25 cellular contexts compared by ENCODE assay signal in genomic region chr15:73482184-73482583, GRCh38. TPM values are rescaled to one million over a fixed set of nuclear protein-coding genes. Genes with fewer than 3 reads are reported as not detected.
"Had no signal": no experiment of that assay in that cellular context is flagged by ENCODE, and none has a peak within 500 bp of the region (broad histone marks: within the 10 kb centered on the region; RNA-seq: fewer than 3 reads in every experiment).

No MANE protein-coding gene starts in this region.

- H3K4me1 Mint-ChIP-seq: activated CD4-positive, alpha-beta T cell treated with anti-CD3 and anti-CD28 coated beads, Interleukin-2, amount 10 ng/mL, durations not matched to agents 24 days and 14 days; brain; central memory CD8-positive, alpha-beta T cell had no signal

- H3K27ac Mint-ChIP-seq: activated CD4-positive, alpha-beta T cell treated with anti-CD3 and anti-CD28 coated beads, Interleukin-2, amount 10 ng/mL, durations not matched to agents 24 days and 14 days; activated CD8-positive, alpha-beta T cell treated with anti-CD3 and anti-CD28 coated beads, Interleukin-2, amount 10 ng/mL, durations not matched to agents 7 days and 5 days; activated naive CD8-positive, alpha-beta T cell; brain; natural killer cell treated with Interleukin-12 subunit alpha and Interleukin-12 subunit beta and Interleukin-15 and Interleukin-18, amount 100 ng/mL, for 72 hours; progenitor cell of endocrine pancreas; stimulated activated memory B cell treated with anti-CD40 and anti-IgM and Interleukin-4, amounts not matched to agents 10 μg/mL and 1 μg/mL and 100 μg/mL, for 72 hours had no signal

- DNase-seq: activated CD4-positive, alpha-beta T cell treated with anti-CD3 and anti-CD28 coated beads, Interleukin-2, amount 10 ng/mL, durations not matched to agents 24 days and 14 days; activated CD4-positive, CD25-positive, alpha-beta regulatory T cell; activated CD8-positive, alpha-beta memory T cell treated with anti-CD3 and anti-CD28 coated beads, Interleukin-2, amount 50 U/mL, for 4 hours; activated CD8-positive, alpha-beta T cell treated with anti-CD3 and anti-CD28 coated beads, Interleukin-2, amount 10 ng/mL, durations not matched to agents 7 days and 5 days; activated effector memory CD4-positive, alpha-beta T cell treated with anti-CD3 and anti-CD28 coated beads, Interleukin-2, amount 50 U/mL, for 16 hours; activated T-cell treated with anti-CD3 and anti-CD28 coated beads, Interleukin-2, amount 50 U/mL, for 48 hours; amniotic stem cell; effector CD4-positive, alpha-beta T cell; esophagus squamous epithelium; hippocampal formation; kidney glomerular epithelial cell; mesendoderm; stimulated activated CD4-positive, alpha-beta T cell treated with anti-CD3 and anti-CD28 coated beads, Interleukin-2, amount 100 ng/mL, for 48 hours had no signal

- H3K4me1 ChIP-seq: esophagus squamous epithelium had no signal

- H3K27me3 ChIP-seq: right atrium auricular region had no signal

- H3K4me3 ChIP-seq: coronary artery, esophagus squamous epithelium, right atrium auricular region had no signal

- H3K36me3 Mint-ChIP-seq: activated naive CD8-positive, alpha-beta T cell; brain; natural killer cell treated with Interleukin-12 subunit alpha and Interleukin-12 subunit beta and Interleukin-15 and Interleukin-18, amount 100 ng/mL, for 72 hours; stimulated activated memory B cell treated with anti-CD40 and anti-IgM and Interleukin-4, amounts not matched to agents 10 μg/mL and 1 μg/mL and 100 μg/mL, for 72 hours had no signal

- H3K9me3 Mint-ChIP-seq: activated CD4-positive, alpha-beta T cell treated with anti-CD3 and anti-CD28 coated beads, Interleukin-2, amount 10 ng/mL, durations not matched to agents 24 days and 14 days; central memory CD8-positive, alpha-beta T cell; natural killer cell treated with Interleukin-12 subunit alpha and Interleukin-12 subunit beta and Interleukin-15 and Interleukin-18, amount 100 ng/mL, for 72 hours had no signal

- H3K9me3 ChIP-seq: esophagus squamous epithelium, right atrium auricular region had no signal

- H3K4me3 Mint-ChIP-seq: activated CD4-positive, alpha-beta T cell treated with anti-CD3 and anti-CD28 coated beads, Interleukin-2, amount 10 ng/mL, durations not matched to agents 24 days and 14 days; activated CD8-positive, alpha-beta T cell treated with anti-CD3 and anti-CD28 coated beads, Interleukin-2, amount 10 ng/mL, durations not matched to agents 7 days and 5 days; activated naive CD8-positive, alpha-beta T cell; brain; central memory CD8-positive, alpha-beta T cell; natural killer cell treated with Interleukin-12 subunit alpha and Interleukin-12 subunit beta and Interleukin-15 and Interleukin-18, amount 100 ng/mL, for 72 hours; stimulated activated memory B cell treated with anti-CD40 and anti-IgM and Interleukin-4, amounts not matched to agents 10 μg/mL and 1 μg/mL and 100 μg/mL, for 72 hours had no signal

- H3K36me3 ChIP-seq: esophagus squamous epithelium, right atrium auricular region had no signal

- H3K27ac ChIP-seq: coronary artery, esophagus squamous epithelium, right atrium auricular region had no signal

- ATAC-seq: activated CD8-positive, alpha-beta T cell treated with anti-CD3 and anti-CD28 coated beads, Interleukin-2, amount 10 ng/mL, durations not matched to agents 7 days and 5 days; natural killer cell treated with Interleukin-12 subunit alpha and Interleukin-12 subunit beta and Interleukin-15 and Interleukin-18, amount 100 ng/mL, for 72 hours; stimulated activated memory B cell treated with anti-CD40 and anti-IgM and Interleukin-4, amounts not matched to agents 10 μg/mL and 1 μg/mL and 100 μg/mL, for 72 hours had no signal

- H3K27me3 Mint-ChIP-seq: stimulated activated memory B cell treated with anti-CD40 and anti-IgM and Interleukin-4, amounts not matched to agents 10 μg/mL and 1 μg/mL and 100 μg/mL, for 72 hours had no signal

RNA-seq across cellular contexts. Expression of gene REC114, which starts 39.2 kb away (rescaled TPM):
- total RNA-seq: activated CD4-positive, alpha-beta T cell treated with anti-CD3 and anti-CD28 coated beads, Interleukin-2, amount 10 ng/mL, durations not matched to agents 24 days and 14 days; activated CD8-positive, alpha-beta T cell treated with anti-CD3 and anti-CD28 coated beads, Interleukin-2, amount 10 ng/mL, durations not matched to agents 7 days and 5 days; esophagus squamous epithelium; fibroblast of villous mesenchyme; liver; natural killer cell treated with Interleukin-12 subunit alpha and Interleukin-12 subunit beta and Interleukin-15 and Interleukin-18, amount 100 ng/mL, for 72 hours; progenitor cell of endocrine pancreas; skeletal muscle tissue; urinary bladder had no signal
